Comparison of ENCODE assay signal across 2 cellular contexts in the genomic region with DNA sequence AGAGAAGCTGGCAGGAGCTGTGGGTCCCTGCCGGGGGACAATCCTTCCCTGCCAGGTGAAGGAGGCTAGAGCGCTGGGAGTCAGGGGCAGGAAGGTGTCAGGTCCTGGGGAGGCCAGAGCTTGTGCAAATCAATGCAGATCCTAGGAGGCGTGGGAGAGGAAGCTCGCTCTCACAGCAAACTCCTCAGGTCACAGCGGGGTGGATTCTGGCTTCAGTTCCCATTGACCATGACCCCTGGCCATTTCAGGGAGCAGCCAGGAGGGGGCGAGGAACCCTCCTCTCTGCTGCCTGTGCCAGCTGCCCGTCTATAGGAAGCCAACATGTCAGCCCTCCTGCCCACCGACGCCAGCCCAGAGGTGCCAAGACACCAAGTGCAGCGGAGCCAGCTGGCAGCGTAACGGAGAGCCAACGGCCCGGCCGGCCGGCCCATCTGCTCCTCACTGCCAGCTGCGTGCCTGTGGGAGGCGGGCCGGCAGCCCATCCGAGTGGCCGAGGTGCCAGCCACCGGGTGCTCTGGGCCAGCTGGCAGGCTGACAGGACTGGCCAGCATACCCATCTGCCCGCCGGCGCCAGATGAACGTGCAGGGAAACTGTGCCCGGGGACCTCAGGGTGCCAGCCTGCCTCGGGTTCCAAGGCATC.
TF ChIP-seq lines count a peak whose summit lies in the region.

No MANE protein-coding gene starts in this region.

TF ChIP-seq in HCT116, 20 proteins besides CTCF, POLR2A, EP300 and RAD21 (continued from another document):
- no peak for TF ChIP-seq SIN3A (IDR thresholded peaks at IDR 0.05; ENCODE audit: low read depth)
- TF ChIP-seq CEBPB (IDR thresholded peaks at IDR 0.05; ENCODE audit: low read depth) = no peak
- no peak for TF ChIP-seq CBX3 (IDR thresholded peaks at IDR 0.05; ENCODE audit: low read depth)
- TF ChIP-seq EZH2 (IDR thresholded peaks at IDR 0.05) = no peak
- no peak for TF ChIP-seq REST (IDR thresholded peaks at IDR 0.05; ENCODE audit: low read depth)
- TF ChIP-seq ZFX (IDR thresholded peaks at IDR 0.05) = no peak
- TF ChIP-seq FOSL1 (IDR thresholded peaks at IDR 0.05; ENCODE audit: low read depth) = no peak
- no peak for TF ChIP-seq EGR1 (IDR thresholded peaks at IDR 0.05; ENCODE audit: low read depth)
- no peak for TF ChIP-seq YY1 (IDR thresholded peaks at IDR 0.05; ENCODE audit: extremely low read depth, insufficient replicate concordance, low read depth, low read length)
- no peak for TF ChIP-seq TCF7L2 (IDR thresholded peaks at IDR 0.05; ENCODE audit: borderline replicate concordance, extremely low read depth, insufficient read depth, insufficient read length)

TF ChIP-seq in SK-N-SH treated with all-trans-retinoic acid at 6 μM for 48 hours, 23 proteins besides CTCF, POLR2A, EP300 and RAD21 (continued from another document):
- TF ChIP-seq, protein P1, sequence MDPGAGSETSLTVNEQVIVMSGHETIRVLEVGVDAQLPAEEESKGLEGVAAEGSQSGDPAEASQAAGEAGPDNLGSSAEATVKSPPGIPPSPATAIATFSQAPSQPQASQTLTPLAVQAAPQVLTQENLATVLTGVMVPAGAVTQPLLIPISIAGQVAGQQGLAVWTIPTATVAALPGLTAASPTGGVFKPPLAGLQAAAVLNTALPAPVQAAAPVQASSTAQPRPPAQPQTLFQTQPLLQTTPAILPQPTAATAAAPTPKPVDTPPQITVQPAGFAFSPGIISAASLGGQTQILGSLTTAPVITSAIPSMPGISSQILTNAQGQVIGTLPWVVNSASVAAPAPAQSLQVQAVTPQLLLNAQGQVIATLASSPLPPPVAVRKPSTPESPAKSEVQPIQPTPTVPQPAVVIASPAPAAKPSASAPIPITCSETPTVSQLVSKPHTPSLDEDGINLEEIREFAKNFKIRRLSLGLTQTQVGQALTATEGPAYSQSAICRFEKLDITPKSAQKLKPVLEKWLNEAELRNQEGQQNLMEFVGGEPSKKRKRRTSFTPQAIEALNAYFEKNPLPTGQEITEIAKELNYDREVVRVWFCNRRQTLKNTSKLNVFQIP (CRISPR knock-in tag; IDR thresholded peaks at IDR 0.05; ENCODE audit: borderline replicate concordance, low read depth) = no peak
- no peak for TF ChIP-seq ZFP30 (CRISPR knock-in tag; IDR thresholded peaks at IDR 0.05)
- no peak for TF ChIP-seq ISL1 (CRISPR knock-in tag; IDR thresholded peaks at IDR 0.05)
- TF ChIP-seq TOX (CRISPR knock-in tag; IDR thresholded peaks at IDR 0.05; ENCODE audit: borderline replicate concordance) = no peak
- no peak for TF ChIP-seq ZNF565 (CRISPR knock-in tag; conservative IDR thresholded peaks at IDR 0.05; ENCODE audit: low read depth)
- TF ChIP-seq, protein P2, sequence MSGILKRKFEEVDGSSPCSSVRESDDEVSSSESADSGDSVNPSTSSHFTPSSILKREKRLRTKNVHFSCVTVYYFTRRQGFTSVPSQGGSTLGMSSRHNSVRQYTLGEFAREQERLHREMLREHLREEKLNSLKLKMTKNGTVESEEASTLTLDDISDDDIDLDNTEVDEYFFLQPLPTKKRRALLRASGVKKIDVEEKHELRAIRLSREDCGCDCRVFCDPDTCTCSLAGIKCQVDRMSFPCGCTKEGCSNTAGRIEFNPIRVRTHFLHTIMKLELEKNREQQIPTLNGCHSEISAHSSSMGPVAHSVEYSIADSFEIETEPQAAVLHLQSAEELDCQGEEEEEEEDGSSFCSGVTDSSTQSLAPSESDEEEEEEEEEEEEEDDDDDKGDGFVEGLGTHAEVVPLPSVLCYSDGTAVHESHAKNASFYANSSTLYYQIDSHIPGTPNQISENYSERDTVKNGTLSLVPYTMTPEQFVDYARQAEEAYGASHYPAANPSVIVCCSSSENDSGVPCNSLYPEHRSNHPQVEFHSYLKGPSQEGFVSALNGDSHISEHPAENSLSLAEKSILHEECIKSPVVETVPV (CRISPR knock-in tag; IDR thresholded peaks at IDR 0.05) = no peak
- TF ChIP-seq BACH2 (CRISPR knock-in tag; IDR thresholded peaks at IDR 0.05; ENCODE audit: borderline replicate concordance) = no peak
